ENCODE assay signal across 21 cellular contexts in genomic region chr5:137617806-137618205, GRCh38.
A peak's percentile ranks its signal among the peaks of the same experiment; 100 is the strongest.
DNase-seq lines count a peak whose midpoint lies in the region; ATAC-seq and TF ChIP-seq lines count a peak whose summit lies in the region.
"Had no signal": no experiment of that assay in that cellular context is flagged by ENCODE, and none has a peak within 500 bp of the region (broad histone marks: within the 10 kb centered on the region; RNA-seq: fewer than 3 reads in every experiment).

No MANE protein-coding gene starts in this region.

- in situ Hi-C loops in ACHN (cut with HindIII; ENCODE audit: low pct_ligation_motif_present, low pct_unique_long_range_greater_than_20kb, low sequenced_read_pairs): no loop called here

- no peak for ATAC-seq in HG02610 (IDR thresholded peaks at IDR 0.05; ENCODE audit: unreplicated experiment)
- ATAC-seq: activated T-cell treated with anti-CD3 and anti-CD28 coated beads, Interleukin-2, amount 50 U/mL, for 4 hours; heart left ventricle had no signal

- no peak for TF ChIP-seq CTCF in HEK293 (tag by site-specific recombination; IDR thresholded peaks at IDR 0.05)

- POLR2A ChIA-PET in HEK293 (lab: Yijun Ruan, JAX): no interaction called here

- H3K9me3 ChIP-seq in HEK293 (ENCODE audit: control insufficient read depth, insufficient read depth, low read depth, low read length): no peaks in the 10 kb centered on the region
- H3K9me3 ChIP-seq: Caco-2, heart left ventricle, Peyer's patch, stomach had no signal

- CTCF ChIA-PET in HEK293 (lab: Yijun Ruan, JAX): interaction anchor here (0.6 to 1.7 kb wide), 3 partner anchors 12 to 493 kb away, joined by 3 to 6 read pairs (median 4); no protein-coding TSS in a partner anchor

- H3K36me3 ChIP-seq in HEK293 (ENCODE audit: control insufficient read depth in 2 of 2, insufficient read depth in 1 of 2, low read length in 2 of 2): no peaks in the 10 kb centered on the region
- H3K36me3 ChIP-seq: neural progenitor cell, Peyer's patch had no signal

- no peak overlapping the region for H3K27ac ChIP-seq in HEK293 (ENCODE audit: extremely low read depth, low read depth, low read length)
- H3K27ac ChIP-seq: heart left ventricle, neural progenitor cell, Peyer's patch, stomach had no signal

- H3K4me1 ChIP-seq in HEK293 (ENCODE audit: control insufficient read depth, insufficient read depth, low read length): no peaks in the 10 kb centered on the region
- H3K4me1 ChIP-seq: Caco-2, Peyer's patch had no signal

- H3K4me3 ChIP-seq in HEK293 (ENCODE audit: low read depth, low read length): no peak overlapping the region
- H3K4me3 ChIP-seq: heart left ventricle, neural progenitor cell, Peyer's patch, stomach had no signal

- peak; percentile 21 for DNase-seq in ACHN
- peak; percentile 34 for DNase-seq in amniotic stem cell (lab: John Stamatoyannopoulos, UW)
- peak; percentile 65 for DNase-seq in foreskin melanocyte
- no peak for DNase-seq in NOMO-1 treated with DMSO at 0.1 percent for 48 hours (lab: John Stamatoyannopoulos, UW; ENCODE audit: unreplicated experiment)
- DNase-seq in T1000 (lab: John Stamatoyannopoulos, UW): no peak
- DNase-seq in activated T-cell treated with anti-CD3 and anti-CD28 coated beads for 4 hours: no peak
- DNase-seq: activated CD4-positive, alpha-beta T cell treated with anti-CD3 and anti-CD28 coated beads, Interleukin-2, amount 50 U/mL, for 48 hours; activated naive CD8-positive, alpha-beta T cell treated with anti-CD3 and anti-CD28 coated beads for 36 hours; activated T-cell treated with anti-CD3 and anti-CD28 coated beads, Interleukin-2, amount 50 U/mL, for 4 hours; Caco-2; cerebellar nuclear complex; GF-D8; heart left ventricle; MM.1S; NCI-H2029; NCI-H748 treated with DMSO at 0.1 percent for 48 hours; Peyer's patch; stomach had no signal

TF ChIP-seq in HEK293, 187 proteins besides CTCF, POLR2A, EP300 and RAD21:
- TF ChIP-seq SP7 (tag by site-specific recombination; IDR thresholded peaks at IDR 0.05) (peak; percentile 56; the same call in 1 of the 2 replicates), ZNF585B (tag by site-specific recombination; IDR thresholded peaks at IDR 0.05) (no peak)

Comparison
In these comparisons a context has a peak if more than half of its experiments do, and no peak if none do; other contexts are left out.
1. DNase-seq: peak in ACHN (single experiment), amniotic stem cell (single experiment) and foreskin melanocyte (single experiment); none in NOMO-1 treated with DMSO at 0.1 percent for 48 hours (single experiment), T1000 (single experiment) and activated T-cell treated with anti-CD3 and anti-CD28 coated beads for 4 hours (single experiment).